ENCODE assay signal across 9 cellular contexts in genomic region chr1:172002725-172003345, GRCh38.
DNase-seq lines count a peak whose midpoint lies in the region; ATAC-seq, FAIRE-seq and TF ChIP-seq lines count a peak whose summit lies in the region.
"Had no signal": no experiment of that assay in that cellular context is flagged by ENCODE, and none has a peak within 500 bp of the region (broad histone marks: within the 10 kb centered on the region; RNA-seq: fewer than 3 reads in every experiment).

No MANE protein-coding gene starts in this region.

- no peak overlapping the region for H3K27ac ChIP-seq in OCI-LY3 (ENCODE audit: low read length)

- no peaks in the 10 kb centered on the region for H3K9me3 ChIP-seq in OCI-LY3 (ENCODE audit: insufficient read depth, low read length)

- H3K9ac ChIP-seq in OCI-LY3 (ENCODE audit: low read length) = no peak overlapping the region

- no peaks in the 10 kb centered on the region for H3K27me3 ChIP-seq in OCI-LY3 (ENCODE audit: low read depth, low read length)

- no peak overlapping the region for H3K4me2 ChIP-seq in OCI-LY3 (ENCODE audit: low read length)

- no peaks in the 10 kb centered on the region for H3K4me1 ChIP-seq in OCI-LY3 (ENCODE audit: low read length)

- peak; percentile 33 for DNase-seq in NCI-H345 (lab: John Stamatoyannopoulos, UW)
- DNase-seq in NCI-H345 treated with DMSO at 0.1 percent for 48 hours (lab: John Stamatoyannopoulos, UW; ENCODE audit: unreplicated experiment) = no peak
- peak; percentile 20 for DNase-seq in GM20000 (ENCODE audit: low spot score)
- DNase-seq in mesothelial cell of epicardium (ENCODE audit: low spot score in 2 of 2, unreplicated experiment in 2 of 2) = no peak

- peaks cover 29% of the 10 kb centered on the region for H3K4me1 Mint-ChIP-seq in mesothelial cell of epicardium

- no peaks in the 10 kb centered on the region for H3K36me3 Mint-ChIP-seq in mesothelial cell of epicardium

- no peak for ATAC-seq in HG03039 (IDR thresholded peaks at IDR 0.05; ENCODE audit: unreplicated experiment)
- ATAC-seq in GM19023 (IDR thresholded peaks at IDR 0.05; ENCODE audit: unreplicated experiment) = no peak

- no peak overlapping the region for H2AFZ ChIP-seq in OCI-LY3 (ENCODE audit: low read depth, low read length)

- H3K9me3 Mint-ChIP-seq in mesothelial cell of epicardium = no peaks in the 10 kb centered on the region
- H3K9me3 Mint-ChIP-seq: stimulated activated naive CD8-positive, alpha-beta T cell treated with anti-CD3 and anti-CD28 coated beads, Interleukin-15, Interleukin-2, amounts not matched to agents 100 ng/mL and 50 ng/mL, for 24 hours had no signal

- H3K36me3 ChIP-seq in OCI-LY3 (replicated peaks; ENCODE audit: low read depth, low read length) = no peaks in the 10 kb centered on the region

- H3K4me3 Mint-ChIP-seq in mesothelial cell of epicardium = no peak overlapping the region
- H3K4me3 Mint-ChIP-seq: stimulated activated naive CD8-positive, alpha-beta T cell treated with anti-CD3 and anti-CD28 coated beads, Interleukin-15, Interleukin-2, amounts not matched to agents 100 ng/mL and 50 ng/mL, for 24 hours had no signal

- H3K79me2 ChIP-seq in OCI-LY3 (ENCODE audit: low read length) = no peaks in the 10 kb centered on the region

- peak; percentile 70 for FAIRE-seq in colon (lab: Jason Lieb, UNC)

- H3K27ac Mint-ChIP-seq in mesothelial cell of epicardium = no peak overlapping the region
- H3K27ac Mint-ChIP-seq: stimulated activated naive CD8-positive, alpha-beta T cell treated with anti-CD3 and anti-CD28 coated beads, Interleukin-15, Interleukin-2, amounts not matched to agents 100 ng/mL and 50 ng/mL, for 24 hours had no signal

- H3K27me3 Mint-ChIP-seq in mesothelial cell of epicardium (ENCODE audit: low read depth) = no peaks in the 10 kb centered on the region
- H3K27me3 Mint-ChIP-seq: stimulated activated naive CD8-positive, alpha-beta T cell treated with anti-CD3 and anti-CD28 coated beads, Interleukin-15, Interleukin-2, amounts not matched to agents 100 ng/mL and 50 ng/mL, for 24 hours had no signal

- no peaks in the 10 kb centered on the region for H4K20me1 ChIP-seq in OCI-LY3 (ENCODE audit: insufficient read depth, low read length)

- TF ChIP-seq CTCF in GM20000 (IDR thresholded peaks at IDR 0.05; ENCODE audit: extremely low read depth, missing control alignments) = peak; percentile 32
- peak; percentile 95 for TF ChIP-seq CTCF in OCI-LY3 (IDR thresholded peaks at IDR 0.05; ENCODE audit: low read depth, low read length)
- TF ChIP-seq CTCF in mesothelial cell of epicardium (IDR thresholded peaks at IDR 0.05; ENCODE audit: unreplicated experiment) = peak; percentile 31

- no peak overlapping the region for H3K4me3 ChIP-seq in OCI-LY3 (ENCODE audit: low read length)

Comparison
In these comparisons a context has a peak if more than half of its experiments do, and no peak if none do; other contexts are left out.
1. DNase-seq: peak in NCI-H345 (single experiment) and GM20000 (single experiment); none in NCI-H345 treated with DMSO at 0.1 percent for 48 hours (single experiment) and mesothelial cell of epicardium (0 of 2).
2. CTCF ChIP-seq: peak in every context shown above with its lines; median percentile 95 in OCI-LY3; 32 in GM20000; 31 in mesothelial cell of epicardium.